31 cellular contexts compared by ENCODE assay signal in the genomic region with DNA sequence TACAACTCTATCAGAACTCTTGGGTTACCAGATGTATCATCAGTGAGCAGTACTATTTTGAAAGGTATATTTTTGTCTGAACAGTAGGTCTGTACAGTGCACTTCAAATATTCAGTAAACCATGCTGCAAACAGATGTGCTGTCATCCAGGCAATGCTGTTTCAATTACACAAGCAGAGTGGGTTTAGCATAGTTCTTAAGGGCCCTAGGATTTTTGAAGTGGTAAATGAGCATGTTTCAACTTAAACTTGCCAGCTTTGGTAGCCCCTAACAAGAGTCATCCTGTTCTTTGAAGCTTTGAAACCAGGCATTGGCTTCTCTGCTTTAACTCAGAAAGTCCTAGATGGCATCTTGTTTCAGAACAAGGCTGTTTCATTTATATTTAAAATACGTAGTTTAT.
"Had no signal": no experiment of that assay in that cellular context is flagged by ENCODE, and none has a peak within 500 bp of the region (broad histone marks: within the 10 kb centered on the region; RNA-seq: fewer than 3 reads in every experiment).

No MANE protein-coding gene starts in this region.

- H3K4me3 ChIP-seq: adrenal gland, body of pancreas, breast epithelium, colonic mucosa had no signal

- ATAC-seq: activated CD8-positive, alpha-beta T cell treated with anti-CD3 and anti-CD28 coated beads for 36 hours; activated naive CD4-positive, alpha-beta T cell treated with anti-CD3 and anti-CD28 coated beads, Interleukin-2, amount 50 U/mL, for 72 hours; activated T-cell treated with anti-CD3 and anti-CD28 coated beads, Interleukin-2, amount 50 U/mL, for 4 hours; activated T-cell treated with anti-CD3 and anti-CD28 coated beads, Interleukin-2, amount 50 U/mL, for 72 hours; activated T-helper 17 cell treated with anti-CD3 and anti-CD28 coated beads, Interleukin-2, amount 50 U/mL, for 72 hours; body of pancreas had no signal

- DNase-seq: activated B cell treated with CpG ODN at 0.5 μM for 24 hours; activated CD4-positive, alpha-beta memory T cell treated with anti-CD3 and anti-CD28 coated beads for 36 hours; activated CD4-positive, alpha-beta T cell treated with anti-CD3 and anti-CD28 coated beads for 4 hours; activated CD4-positive, alpha-beta T cell treated with anti-CD3 and anti-CD28 coated beads, Interleukin-2, amount 10 ng/mL, durations not matched to agents 24 days and 14 days; activated CD4-positive, alpha-beta T cell treated with anti-CD3 and anti-CD28 coated beads, Interleukin-2, amount 50 U/mL, for 1 hour; activated CD4-positive, alpha-beta T cell treated with anti-CD3 and anti-CD28 coated beads, Interleukin-2, amount 50 U/mL, for 4 hours; activated CD4-positive, CD25-positive, alpha-beta regulatory T cell treated with anti-CD3 and anti-CD28 coated beads, Interleukin-2, amount 50 U/mL, for 72 hours; activated CD8-positive, alpha-beta memory T cell treated with anti-CD3 and anti-CD28 coated beads, Interleukin-2, amount 50 U/mL, for 4 hours; activated CD8-positive, alpha-beta T cell treated with anti-CD3 and anti-CD28 coated beads for 36 hours; activated effector memory CD4-positive, alpha-beta T cell treated with anti-CD3 and anti-CD28 coated beads, Interleukin-2, amount 50 U/mL, for 16 hours; activated gamma-delta T cell treated with Interleukin-2 at 50 U/mL for 16 hours; activated naive CD4-positive, alpha-beta T cell; activated naive CD4-positive, alpha-beta T cell treated with anti-CD3 and anti-CD28 coated beads for 36 hours; activated naive CD4-positive, alpha-beta T cell treated with anti-CD3 and anti-CD28 coated beads, Interleukin-2, amount 50 U/mL, for 16 hours; activated naive CD8-positive, alpha-beta T cell treated with anti-CD3 and anti-CD28 coated beads for 36 hours; activated T-cell treated with anti-CD3 and anti-CD28 coated beads for 4 hours; activated T-cell treated with anti-CD3 and anti-CD28 coated beads, Interleukin-2, amount 50 U/mL, for 1 hour; activated T-cell treated with anti-CD3 and anti-CD28 coated beads, Interleukin-2, amount 50 U/mL, for 4 hours; activated T-cell treated with anti-CD3 and anti-CD28 coated beads, Interleukin-2, amount 50 U/mL, for 72 hours; adrenal gland; amniotic stem cell; aorta; body of pancreas; brain microvascular endothelial cell; central memory CD4-positive, alpha-beta T cell; colonic mucosa; T-helper 2 cell; T-helper 9 cell had no signal
